ENCODE assay signal across 8 cellular contexts in the genomic region with DNA sequence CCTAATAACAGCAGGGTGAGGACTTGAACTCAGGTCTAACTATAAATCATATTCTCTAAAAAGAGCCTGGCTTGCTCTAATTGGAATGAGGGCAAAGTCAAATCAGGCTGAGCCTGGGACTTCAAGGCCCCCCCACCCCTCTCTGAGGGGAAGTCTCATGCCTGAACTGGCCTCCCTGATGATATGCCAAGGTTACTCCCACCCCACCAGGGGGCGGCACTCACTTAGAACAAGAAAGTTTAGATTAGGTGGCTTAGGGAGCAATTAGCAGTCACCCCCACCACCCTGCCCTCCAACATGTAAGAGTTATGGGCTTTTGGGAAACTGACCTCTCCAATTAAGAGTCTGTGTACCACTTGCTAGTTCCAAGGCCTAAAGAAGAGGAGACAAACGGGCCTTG. TPM values are rescaled to one million over a fixed set of nuclear protein-coding genes. Genes with fewer than 3 reads are reported as not detected.
DNase-seq lines count a peak whose midpoint lies in the region; ATAC-seq and TF ChIP-seq lines count a peak whose summit lies in the region.

No MANE protein-coding gene starts in this region.

- peak; percentile 64 for ATAC-seq in memory B cell (ENCODE audit: low read depth)
- ATAC-seq in GM21367 (IDR thresholded peaks at IDR 0.05; ENCODE audit: unreplicated experiment) = no peak

- H3K4me1 Mint-ChIP-seq in memory B cell = peaks cover 26% of the 10 kb centered on the region

- H2AFZ ChIP-seq in Loucy (ENCODE audit: low read length) = no peak overlapping the region

- H3K36me3 Mint-ChIP-seq in memory B cell = no peaks in the 10 kb centered on the region

- TF ChIP-seq CTCF in Loucy (conservative IDR thresholded peaks at IDR 0.05; ENCODE audit: low read length) = peak; percentile 64
- peak; percentile 47 for TF ChIP-seq CTCF in colonic mucosa (IDR thresholded peaks at IDR 0.05)

- peak overlapping the region; percentile 64 for H3K4me2 ChIP-seq in Loucy (ENCODE audit: low read depth, low read length, poor library complexity, severe bottlenecking)

- H3K4me3 ChIP-seq in Loucy (ENCODE audit: low read length, poor library complexity, severe bottlenecking) (peak overlapping the region; percentile 48), colonic mucosa (no peak overlapping the region)

- no peaks in the 10 kb centered on the region for H3K27me3 Mint-ChIP-seq in memory B cell

- H3K4me1 ChIP-seq in Loucy (ENCODE audit: insufficient read depth, low read length, poor library complexity, severe bottlenecking) (peaks cover 55% of the 10 kb centered on the region), colonic mucosa (no peaks in the 10 kb centered on the region)

- H3K36me3 ChIP-seq in Loucy (ENCODE audit: insufficient read depth, low read length) (no peaks in the 10 kb centered on the region), colonic mucosa (no peaks in the 10 kb centered on the region)

- H3K9me3 Mint-ChIP-seq in memory B cell = no peaks in the 10 kb centered on the region

- no peaks in the 10 kb centered on the region for H3K9me2 ChIP-seq in Loucy (replicated peaks; ENCODE audit: low read depth, low read length)

- no peaks in the 10 kb centered on the region for H4K20me1 ChIP-seq in Loucy (ENCODE audit: insufficient read depth, low read length, poor library complexity, severe bottlenecking)

- no peak overlapping the region for H3K27ac ChIP-seq in colonic mucosa

- H3K4me3 Mint-ChIP-seq in memory B cell = no peak overlapping the region

- peaks cover 23% of the 10 kb centered on the region; the same call in 1 of the 2 replicates for H3K79me2 ChIP-seq in Loucy (ENCODE audit: insufficient read depth, low read length)

- peak overlapping the region; percentile 30 for H3K9ac ChIP-seq in Loucy (ENCODE audit: low read depth, low read length, poor library complexity, severe bottlenecking)
- H3K9ac ChIP-seq in colonic mucosa (ENCODE audit: low read depth in 2 of 2, low read length in 2 of 2) = no peak overlapping the region

- intact Hi-C loops in colonic mucosa (cut with DNase I) = no loop called here

- DNase-seq in NCI-H146 (lab: John Stamatoyannopoulos, UW) (peak; percentile 47), NCI-H146 treated with DMSO at 0.1 percent for 48 hours (lab: John Stamatoyannopoulos, UW; ENCODE audit: unreplicated experiment) (no peak), colonic mucosa (peak; percentile 63), memory B cell (ENCODE audit: low spot score in 2 of 2) (peak; percentile 62 to 65)
- DNase-seq in activated CD4-positive, alpha-beta T cell treated with anti-CD3 and anti-CD28 coated beads for 1 hour = peak; percentile 65
- DNase-seq in stimulated activated CD8-positive, alpha-beta memory T cell treated with anti-CD3 and anti-CD28 coated beads, Interleukin-7, amount 100 ng/mL, for 4 hours (ENCODE audit: low read depth in 2 of 2) = peak; percentile 67 to 69

- H3K27ac Mint-ChIP-seq in memory B cell = peak overlapping the region; percentile 12

- H3K9me3 ChIP-seq in Loucy (ENCODE audit: insufficient read depth, low read depth, low read length) = no peaks in the 10 kb centered on the region
- no peaks in the 10 kb centered on the region for H3K9me3 ChIP-seq in colonic mucosa

- 0 out of 2 replicates have a peak, but pooled peaks cover 4% of the 10 kb centered on the region for H3F3A ChIP-seq in Loucy (ENCODE audit: low read depth)

- H3K27me3 ChIP-seq in Loucy (ENCODE audit: insufficient read depth, low read length, poor library complexity, severe bottlenecking) (no peaks in the 10 kb centered on the region), colonic mucosa (no peaks in the 10 kb centered on the region)

RNA-seq across cellular contexts. Expression of a gene that starts 2.7 kb away (rescaled TPM):
- 10 to 100 TPM; 23.4 to 47.4 TPM for total RNA-seq in colonic mucosa

RNA-seq across cellular contexts. Expression of a gene that starts 8.2 kb away (rescaled TPM):
- total RNA-seq in colonic mucosa = not detected

RNA-seq across cellular contexts. Expression of a gene that starts 13.1 kb away (rescaled TPM):
- 10 to 100 TPM; 46.0 to 61.0 TPM for total RNA-seq in colonic mucosa

RNA-seq across cellular contexts. Expression of a gene that starts 20.1 kb away (rescaled TPM):
- 10 to 100 TPM; 35.1 to 39.7 TPM for total RNA-seq in colonic mucosa

RNA-seq across cellular contexts. Expression of a gene that starts 30.2 kb away (rescaled TPM):
- 10 to 100 TPM; 62.1 to 76.8 TPM for total RNA-seq in colonic mucosa
